14 cellular contexts compared by ENCODE assay signal in genomic region chr9:30197954-30198353, GRCh38.
DNase-seq lines count a peak whose midpoint lies in the region; ATAC-seq and TF ChIP-seq lines count a peak whose summit lies in the region.
"Had no signal": no experiment of that assay in that cellular context is flagged by ENCODE, and none has a peak within 500 bp of the region (broad histone marks: within the 10 kb centered on the region; RNA-seq: fewer than 3 reads in every experiment).

No MANE protein-coding gene starts in this region.

- H3K36me3 Mint-ChIP-seq in type B pancreatic cell, result no peaks in the 10 kb centered on the region
- H3K36me3 Mint-ChIP-seq: CD14-positive monocyte had no signal

- no peaks in the 10 kb centered on the region for H3K27me3 Mint-ChIP-seq in type B pancreatic cell
- H3K27me3 Mint-ChIP-seq: activated B cell treated with CpG ODN at 0.5 μM for 24 hours; naive thymus-derived CD4-positive, alpha-beta T cell had no signal

- intact Hi-C loops in left colon (cut with DNase I, micrococcal nuclease), result no loop called here

- no peaks in the 10 kb centered on the region for H3K4me1 Mint-ChIP-seq in type B pancreatic cell (ENCODE audit: unreplicated experiment)
- H3K4me1 Mint-ChIP-seq: activated B cell treated with CpG ODN at 0.5 μM for 24 hours; CD14-positive monocyte; naive thymus-derived CD4-positive, alpha-beta T cell had no signal

- in situ Hi-C loops in KBM-7 (cut with MboI; ENCODE audit: low pct_unique_long_range_greater_than_20kb, low sequenced_read_pairs), result no loop called here

- TF ChIP-seq CTCF in type B pancreatic cell (conservative IDR thresholded peaks at IDR 0.05), result no peak

- H3K9me3 Mint-ChIP-seq in type B pancreatic cell, result peaks cover 9% of the 10 kb centered on the region

- peak; percentile 32 for ATAC-seq in left colon
- ATAC-seq: GM12878; naive thymus-derived CD4-positive, alpha-beta T cell had no signal

- DNase-seq in DMS53 treated with DMSO at 0.1 percent for 48 hours (lab: John Stamatoyannopoulos, UW; ENCODE audit: unreplicated experiment) (peak; percentile 66), KBM-7 (peak; percentile 7), SHP77 (lab: John Stamatoyannopoulos, UW) (peak; percentile 54 to 64), left colon (no peak), NCI-H1694 (lab: John Stamatoyannopoulos, UW) (no peak), type B pancreatic cell (ENCODE audit: extremely low spot score, unreplicated experiment) (no peak)
- DNase-seq in stimulated activated CD4-positive, alpha-beta T cell treated with anti-CD3 and anti-CD28 coated beads, Interleukin-15, amount 100 ng/mL, for 24 hours, result no peak
- DNase-seq: activated B cell treated with CpG ODN at 0.5 μM for 24 hours, activated gamma-delta T cell, left ventricle myocardium inferior, NCI-H2171 treated with DMSO at 0.1 percent for 48 hours had no signal

- H3K4me3 Mint-ChIP-seq in type B pancreatic cell, result no peak overlapping the region
- H3K4me3 Mint-ChIP-seq: activated B cell treated with CpG ODN at 0.5 μM for 24 hours; CD14-positive monocyte; naive thymus-derived CD4-positive, alpha-beta T cell had no signal

- H3K27ac Mint-ChIP-seq in type B pancreatic cell, result no peak overlapping the region
- H3K27ac Mint-ChIP-seq: activated B cell treated with CpG ODN at 0.5 μM for 24 hours; naive thymus-derived CD4-positive, alpha-beta T cell had no signal

Comparison
In these comparisons a context has a peak if more than half of its experiments do, and no peak if none do; other contexts are left out.
1. DNase-seq: peak in DMS53 treated with DMSO at 0.1 percent for 48 hours (single experiment), KBM-7 (single experiment) and SHP77 (2 of 2); none in left colon (0 of 2), stimulated activated CD4-positive, alpha-beta T cell treated with anti-CD3 and anti-CD28 coated beads, Interleukin-15, amount 100 ng/mL, for 24 hours (single experiment), NCI-H1694 (single experiment) and type B pancreatic cell (single experiment).